ENCODE assay signal across 1 cellular context in the genomic region with DNA sequence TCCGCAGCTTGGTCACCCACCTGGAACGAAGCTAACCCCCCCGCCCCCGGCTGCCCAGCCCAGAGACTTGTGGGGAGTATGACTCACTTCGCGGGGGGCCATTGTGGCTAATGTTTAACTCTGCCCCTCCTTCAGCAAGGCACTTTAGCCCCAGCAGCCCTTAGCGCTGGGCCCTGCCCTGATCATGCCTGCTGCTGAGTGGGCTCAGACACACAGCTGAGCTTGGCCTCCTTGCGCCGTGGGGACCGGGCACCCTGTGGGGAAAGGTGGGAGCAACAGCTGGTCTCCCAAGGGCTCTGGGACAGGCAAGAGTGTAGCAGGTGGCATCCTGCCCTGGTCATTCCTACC.
TF ChIP-seq lines count a peak whose summit lies in the region.

No MANE protein-coding gene starts in this region.

TF ChIP-seq in HepG2, 621 proteins besides CTCF, POLR2A, EP300 and RAD21 (continued from another document and continues in another):
- TF ChIP-seq, protein P1, sequence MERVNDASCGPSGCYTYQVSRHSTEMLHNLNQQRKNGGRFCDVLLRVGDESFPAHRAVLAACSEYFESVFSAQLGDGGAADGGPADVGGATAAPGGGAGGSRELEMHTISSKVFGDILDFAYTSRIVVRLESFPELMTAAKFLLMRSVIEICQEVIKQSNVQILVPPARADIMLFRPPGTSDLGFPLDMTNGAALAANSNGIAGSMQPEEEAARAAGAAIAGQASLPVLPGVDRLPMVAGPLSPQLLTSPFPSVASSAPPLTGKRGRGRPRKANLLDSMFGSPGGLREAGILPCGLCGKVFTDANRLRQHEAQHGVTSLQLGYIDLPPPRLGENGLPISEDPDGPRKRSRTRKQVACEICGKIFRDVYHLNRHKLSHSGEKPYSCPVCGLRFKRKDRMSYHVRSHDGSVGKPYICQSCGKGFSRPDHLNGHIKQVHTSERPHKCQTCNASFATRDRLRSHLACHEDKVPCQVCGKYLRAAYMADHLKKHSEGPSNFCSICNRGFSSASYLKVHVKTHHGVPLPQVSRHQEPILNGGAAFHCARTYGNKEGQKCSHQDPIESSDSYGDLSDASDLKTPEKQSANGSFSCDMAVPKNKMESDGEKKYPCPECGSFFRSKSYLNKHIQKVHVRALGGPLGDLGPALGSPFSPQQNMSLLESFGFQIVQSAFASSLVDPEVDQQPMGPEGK (CRISPR knock-in tag; IDR thresholded peaks at IDR 0.05), result peak; percentile 99
- TF ChIP-seq ZNF343 (CRISPR knock-in tag; IDR thresholded peaks at IDR 0.05) (no peak), AHR (CRISPR knock-in tag; IDR thresholded peaks at IDR 0.05) (no peak), CBX5 (CRISPR knock-in tag; IDR thresholded peaks at IDR 0.05; ENCODE audit: borderline replicate concordance) (peak; percentile 27; the same call in 1 of the 2 replicates), NFKBIZ (CRISPR knock-in tag; IDR thresholded peaks at IDR 0.05) (peak; percentile 21; the same call in 1 of the 2 replicates), HMGA1 (CRISPR knock-in tag; conservative IDR thresholded peaks at IDR 0.05) (no peak), MED13 (CRISPR knock-in tag; IDR thresholded peaks at IDR 0.05) (no peak), MAZ (IDR thresholded peaks at IDR 0.05; ENCODE audit: borderline replicate concordance, low read depth, low read length) (no peak), MAZ (CRISPR knock-in tag; IDR thresholded peaks at IDR 0.05; ENCODE audit: low read depth) (no peak), ZNF644 (CRISPR knock-in tag; IDR thresholded peaks at IDR 0.05; ENCODE audit: low read depth) (no peak), SIX4 (CRISPR knock-in tag; IDR thresholded peaks at IDR 0.05) (no peak), POLR2AphosphoS5 (IDR thresholded peaks at IDR 0.05; ENCODE audit: low read depth, low read length) (peak; percentile 70), ZNF672 (CRISPR knock-in tag; IDR thresholded peaks at IDR 0.05) (no peak), ZNF10 (CRISPR knock-in tag; IDR thresholded peaks at IDR 0.05; ENCODE audit: borderline replicate concordance, low read depth) (no peak), BCL6 (CRISPR knock-in tag; IDR thresholded peaks at IDR 0.05) (no peak), ZBTB3 (CRISPR knock-in tag; IDR thresholded peaks at IDR 0.05; ENCODE audit: borderline replicate concordance, low read depth) (no peak), NFE2L1 (CRISPR knock-in tag; IDR thresholded peaks at IDR 0.05; ENCODE audit: borderline replicate concordance) (no peak), ATRX (CRISPR knock-in tag; IDR thresholded peaks at IDR 0.05; ENCODE audit: borderline replicate concordance) (no peak), ZNF615 (CRISPR knock-in tag; IDR thresholded peaks at IDR 0.05; ENCODE audit: borderline replicate concordance) (no peak), ZNF83 (CRISPR knock-in tag; IDR thresholded peaks at IDR 0.05; ENCODE audit: borderline replicate concordance) (no peak), U2AF2 (IDR thresholded peaks at IDR 0.05; ENCODE audit: low read depth, low read length) (no peak), ZKSCAN1 (IDR thresholded peaks at IDR 0.05; ENCODE audit: low read length) (no peak), SALL1 (CRISPR knock-in tag; IDR thresholded peaks at IDR 0.05) (peak; percentile 73), ZNF136 (CRISPR knock-in tag; IDR thresholded peaks at IDR 0.05; ENCODE audit: low read depth) (no peak), TCF12 (IDR thresholded peaks at IDR 0.05) (no peak), TCF12 (CRISPR knock-in tag; IDR thresholded peaks at IDR 0.05) (no peak), JARID2 (CRISPR knock-in tag; IDR thresholded peaks at IDR 0.05; ENCODE audit: insufficient replicate concordance) (no peak), SP5 (CRISPR knock-in tag; IDR thresholded peaks at IDR 0.05; ENCODE audit: borderline replicate concordance, low read depth) (peak; percentile 49; the same call in 1 of the 2 replicates), ZNF44 (CRISPR knock-in tag; IDR thresholded peaks at IDR 0.05) (0 out of 2 replicates have a peak, but pooled peaks have one; percentile 13), THAP11 (CRISPR knock-in tag; IDR thresholded peaks at IDR 0.05) (peak; percentile 50; the same call in 1 of the 2 replicates)
- TF ChIP-seq, protein P2, sequence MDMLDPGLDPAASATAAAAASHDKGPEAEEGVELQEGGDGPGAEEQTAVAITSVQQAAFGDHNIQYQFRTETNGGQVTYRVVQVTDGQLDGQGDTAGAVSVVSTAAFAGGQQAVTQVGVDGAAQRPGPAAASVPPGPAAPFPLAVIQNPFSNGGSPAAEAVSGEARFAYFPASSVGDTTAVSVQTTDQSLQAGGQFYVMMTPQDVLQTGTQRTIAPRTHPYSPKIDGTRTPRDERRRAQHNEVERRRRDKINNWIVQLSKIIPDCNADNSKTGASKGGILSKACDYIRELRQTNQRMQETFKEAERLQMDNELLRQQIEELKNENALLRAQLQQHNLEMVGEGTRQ (IDR thresholded peaks at IDR 0.05; ENCODE audit: low read depth, low read length), result no peak
- TF ChIP-seq, protein P2 (CRISPR knock-in tag; IDR thresholded peaks at IDR 0.05; ENCODE audit: borderline replicate concordance), result no peak
- TF ChIP-seq, protein P3, sequence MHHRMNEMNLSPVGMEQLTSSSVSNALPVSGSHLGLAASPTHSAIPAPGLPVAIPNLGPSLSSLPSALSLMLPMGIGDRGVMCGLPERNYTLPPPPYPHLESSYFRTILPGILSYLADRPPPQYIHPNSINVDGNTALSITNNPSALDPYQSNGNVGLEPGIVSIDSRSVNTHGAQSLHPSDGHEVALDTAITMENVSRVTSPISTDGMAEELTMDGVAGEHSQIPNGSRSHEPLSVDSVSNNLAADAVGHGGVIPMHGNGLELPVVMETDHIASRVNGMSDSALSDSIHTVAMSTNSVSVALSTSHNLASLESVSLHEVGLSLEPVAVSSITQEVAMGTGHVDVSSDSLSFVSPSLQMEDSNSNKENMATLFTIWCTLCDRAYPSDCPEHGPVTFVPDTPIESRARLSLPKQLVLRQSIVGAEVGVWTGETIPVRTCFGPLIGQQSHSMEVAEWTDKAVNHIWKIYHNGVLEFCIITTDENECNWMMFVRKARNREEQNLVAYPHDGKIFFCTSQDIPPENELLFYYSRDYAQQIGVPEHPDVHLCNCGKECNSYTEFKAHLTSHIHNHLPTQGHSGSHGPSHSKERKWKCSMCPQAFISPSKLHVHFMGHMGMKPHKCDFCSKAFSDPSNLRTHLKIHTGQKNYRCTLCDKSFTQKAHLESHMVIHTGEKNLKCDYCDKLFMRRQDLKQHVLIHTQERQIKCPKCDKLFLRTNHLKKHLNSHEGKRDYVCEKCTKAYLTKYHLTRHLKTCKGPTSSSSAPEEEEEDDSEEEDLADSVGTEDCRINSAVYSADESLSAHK (CRISPR knock-in tag; IDR thresholded peaks at IDR 0.05; ENCODE audit: borderline replicate concordance), result no peak
- TF ChIP-seq, protein P4, sequence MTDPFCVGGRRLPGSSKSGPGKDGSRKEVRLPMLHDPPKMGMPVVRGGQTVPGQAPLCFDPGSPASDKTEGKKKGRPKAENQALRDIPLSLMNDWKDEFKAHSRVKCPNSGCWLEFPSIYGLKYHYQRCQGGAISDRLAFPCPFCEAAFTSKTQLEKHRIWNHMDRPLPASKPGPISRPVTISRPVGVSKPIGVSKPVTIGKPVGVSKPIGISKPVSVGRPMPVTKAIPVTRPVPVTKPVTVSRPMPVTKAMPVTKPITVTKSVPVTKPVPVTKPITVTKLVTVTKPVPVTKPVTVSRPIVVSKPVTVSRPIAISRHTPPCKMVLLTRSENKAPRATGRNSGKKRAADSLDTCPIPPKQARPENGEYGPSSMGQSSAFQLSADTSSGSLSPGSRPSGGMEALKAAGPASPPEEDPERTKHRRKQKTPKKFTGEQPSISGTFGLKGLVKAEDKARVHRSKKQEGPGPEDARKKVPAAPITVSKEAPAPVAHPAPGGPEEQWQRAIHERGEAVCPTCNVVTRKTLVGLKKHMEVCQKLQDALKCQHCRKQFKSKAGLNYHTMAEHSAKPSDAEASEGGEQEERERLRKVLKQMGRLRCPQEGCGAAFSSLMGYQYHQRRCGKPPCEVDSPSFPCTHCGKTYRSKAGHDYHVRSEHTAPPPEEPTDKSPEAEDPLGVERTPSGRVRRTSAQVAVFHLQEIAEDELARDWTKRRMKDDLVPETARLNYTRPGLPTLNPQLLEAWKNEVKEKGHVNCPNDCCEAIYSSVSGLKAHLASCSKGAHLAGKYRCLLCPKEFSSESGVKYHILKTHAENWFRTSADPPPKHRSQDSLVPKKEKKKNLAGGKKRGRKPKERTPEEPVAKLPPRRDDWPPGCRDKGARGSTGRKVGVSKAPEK (CRISPR knock-in tag; IDR thresholded peaks at IDR 0.05; ENCODE audit: borderline replicate concordance), result 0 out of 2 replicates have a peak, but pooled peaks have one; percentile 53
- TF ChIP-seq, protein P5, sequence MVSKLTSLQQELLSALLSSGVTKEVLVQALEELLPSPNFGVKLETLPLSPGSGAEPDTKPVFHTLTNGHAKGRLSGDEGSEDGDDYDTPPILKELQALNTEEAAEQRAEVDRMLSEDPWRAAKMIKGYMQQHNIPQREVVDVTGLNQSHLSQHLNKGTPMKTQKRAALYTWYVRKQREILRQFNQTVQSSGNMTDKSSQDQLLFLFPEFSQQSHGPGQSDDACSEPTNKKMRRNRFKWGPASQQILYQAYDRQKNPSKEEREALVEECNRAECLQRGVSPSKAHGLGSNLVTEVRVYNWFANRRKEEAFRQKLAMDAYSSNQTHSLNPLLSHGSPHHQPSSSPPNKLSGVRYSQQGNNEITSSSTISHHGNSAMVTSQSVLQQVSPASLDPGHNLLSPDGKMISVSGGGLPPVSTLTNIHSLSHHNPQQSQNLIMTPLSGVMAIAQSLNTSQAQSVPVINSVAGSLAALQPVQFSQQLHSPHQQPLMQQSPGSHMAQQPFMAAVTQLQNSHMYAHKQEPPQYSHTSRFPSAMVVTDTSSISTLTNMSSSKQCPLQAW (CRISPR knock-in tag; IDR thresholded peaks at IDR 0.05), result peak; percentile 100
- TF ChIP-seq, protein P6, sequence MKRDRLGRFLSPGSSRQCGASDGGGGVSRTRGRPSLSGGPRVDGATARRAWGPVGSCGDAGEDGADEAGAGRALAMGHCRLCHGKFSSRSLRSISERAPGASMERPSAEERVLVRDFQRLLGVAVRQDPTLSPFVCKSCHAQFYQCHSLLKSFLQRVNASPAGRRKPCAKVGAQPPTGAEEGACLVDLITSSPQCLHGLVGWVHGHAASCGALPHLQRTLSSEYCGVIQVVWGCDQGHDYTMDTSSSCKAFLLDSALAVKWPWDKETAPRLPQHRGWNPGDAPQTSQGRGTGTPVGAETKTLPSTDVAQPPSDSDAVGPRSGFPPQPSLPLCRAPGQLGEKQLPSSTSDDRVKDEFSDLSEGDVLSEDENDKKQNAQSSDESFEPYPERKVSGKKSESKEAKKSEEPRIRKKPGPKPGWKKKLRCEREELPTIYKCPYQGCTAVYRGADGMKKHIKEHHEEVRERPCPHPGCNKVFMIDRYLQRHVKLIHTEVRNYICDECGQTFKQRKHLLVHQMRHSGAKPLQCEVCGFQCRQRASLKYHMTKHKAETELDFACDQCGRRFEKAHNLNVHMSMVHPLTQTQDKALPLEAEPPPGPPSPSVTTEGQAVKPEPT (CRISPR knock-in tag; IDR thresholded peaks at IDR 0.05; ENCODE audit: low read depth), result no peak; the same call in 1 of the 2 replicates
- TF ChIP-seq, protein P7, sequence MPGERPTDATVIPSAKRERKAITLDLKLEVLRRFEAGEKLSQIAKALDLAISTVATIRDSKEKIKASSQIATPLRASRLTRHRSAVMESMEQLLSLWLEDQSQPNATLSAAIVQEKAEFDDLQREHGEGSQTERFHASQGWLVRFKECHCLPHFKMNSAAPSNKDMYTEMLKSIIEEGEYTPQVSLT (CRISPR knock-in tag; IDR thresholded peaks at IDR 0.05; ENCODE audit: borderline replicate concordance, low read depth), result no peak
- TF ChIP-seq, protein P8, sequence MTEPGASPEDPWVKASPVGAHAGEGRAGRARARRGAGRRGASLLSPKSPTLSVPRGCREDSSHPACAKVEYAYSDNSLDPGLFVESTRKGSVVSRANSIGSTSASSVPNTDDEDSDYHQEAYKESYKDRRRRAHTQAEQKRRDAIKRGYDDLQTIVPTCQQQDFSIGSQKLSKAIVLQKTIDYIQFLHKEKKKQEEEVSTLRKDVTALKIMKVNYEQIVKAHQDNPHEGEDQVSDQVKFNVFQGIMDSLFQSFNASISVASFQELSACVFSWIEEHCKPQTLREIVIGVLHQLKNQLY (CRISPR knock-in tag; IDR thresholded peaks at IDR 0.05), result peak; percentile 61; the same call in 1 of the 2 replicates
- TF ChIP-seq, protein P9, sequence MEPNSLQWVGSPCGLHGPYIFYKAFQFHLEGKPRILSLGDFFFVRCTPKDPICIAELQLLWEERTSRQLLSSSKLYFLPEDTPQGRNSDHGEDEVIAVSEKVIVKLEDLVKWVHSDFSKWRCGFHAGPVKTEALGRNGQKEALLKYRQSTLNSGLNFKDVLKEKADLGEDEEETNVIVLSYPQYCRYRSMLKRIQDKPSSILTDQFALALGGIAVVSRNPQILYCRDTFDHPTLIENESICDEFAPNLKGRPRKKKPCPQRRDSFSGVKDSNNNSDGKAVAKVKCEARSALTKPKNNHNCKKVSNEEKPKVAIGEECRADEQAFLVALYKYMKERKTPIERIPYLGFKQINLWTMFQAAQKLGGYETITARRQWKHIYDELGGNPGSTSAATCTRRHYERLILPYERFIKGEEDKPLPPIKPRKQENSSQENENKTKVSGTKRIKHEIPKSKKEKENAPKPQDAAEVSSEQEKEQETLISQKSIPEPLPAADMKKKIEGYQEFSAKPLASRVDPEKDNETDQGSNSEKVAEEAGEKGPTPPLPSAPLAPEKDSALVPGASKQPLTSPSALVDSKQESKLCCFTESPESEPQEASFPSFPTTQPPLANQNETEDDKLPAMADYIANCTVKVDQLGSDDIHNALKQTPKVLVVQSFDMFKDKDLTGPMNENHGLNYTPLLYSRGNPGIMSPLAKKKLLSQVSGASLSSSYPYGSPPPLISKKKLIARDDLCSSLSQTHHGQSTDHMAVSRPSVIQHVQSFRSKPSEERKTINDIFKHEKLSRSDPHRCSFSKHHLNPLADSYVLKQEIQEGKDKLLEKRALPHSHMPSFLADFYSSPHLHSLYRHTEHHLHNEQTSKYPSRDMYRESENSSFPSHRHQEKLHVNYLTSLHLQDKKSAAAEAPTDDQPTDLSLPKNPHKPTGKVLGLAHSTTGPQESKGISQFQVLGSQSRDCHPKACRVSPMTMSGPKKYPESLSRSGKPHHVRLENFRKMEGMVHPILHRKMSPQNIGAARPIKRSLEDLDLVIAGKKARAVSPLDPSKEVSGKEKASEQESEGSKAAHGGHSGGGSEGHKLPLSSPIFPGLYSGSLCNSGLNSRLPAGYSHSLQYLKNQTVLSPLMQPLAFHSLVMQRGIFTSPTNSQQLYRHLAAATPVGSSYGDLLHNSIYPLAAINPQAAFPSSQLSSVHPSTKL (CRISPR knock-in tag; IDR thresholded peaks at IDR 0.05), result peak; percentile 64
